32 cellular contexts compared by ENCODE assay signal in the genomic region with DNA sequence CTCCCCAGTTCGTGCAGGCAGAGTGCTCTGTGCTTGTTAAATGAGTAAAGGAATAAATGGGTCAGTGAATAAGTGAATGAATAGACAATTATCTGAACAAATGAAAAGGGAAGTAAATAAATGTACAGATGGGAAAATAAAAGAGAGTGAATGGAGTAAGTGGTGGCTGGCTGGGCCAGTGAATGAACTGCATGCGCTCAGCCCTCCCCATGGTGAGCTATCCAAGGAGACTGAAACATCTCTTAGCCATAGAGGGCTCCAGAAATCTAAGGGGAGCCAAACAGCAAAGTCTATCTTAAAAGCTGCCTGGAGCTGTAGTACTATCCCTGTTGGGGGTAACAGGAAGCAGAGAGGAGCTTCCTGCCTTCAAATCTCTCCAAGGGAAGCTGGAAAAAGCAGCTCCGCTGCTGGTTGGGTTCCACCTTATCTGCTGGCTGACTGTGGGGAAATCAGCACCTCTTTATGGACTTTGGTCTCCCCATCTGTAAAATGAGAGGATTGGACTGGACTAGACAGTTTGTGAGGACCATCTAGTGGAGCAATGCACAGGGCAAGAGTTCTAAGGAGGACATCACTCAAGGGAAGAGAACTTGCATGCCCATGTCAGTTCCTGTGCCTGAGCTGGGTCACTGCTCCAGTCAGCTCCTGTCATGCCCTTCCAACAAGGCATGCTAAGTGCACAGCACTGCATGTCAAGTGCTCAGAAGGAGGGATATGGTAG.
"Had no signal": no experiment of that assay in that cellular context is flagged by ENCODE, and none has a peak within 500 bp of the region (broad histone marks: within the 10 kb centered on the region; RNA-seq: fewer than 3 reads in every experiment).

No MANE protein-coding gene starts in this region.

- ATAC-seq: activated CD8-positive, alpha-beta T cell treated with anti-CD3 and anti-CD28 coated beads, Interleukin-2, amount 10 ng/mL, durations not matched to agents 7 days and 5 days; PC-3; Right ventricle myocardium inferior had no signal

- H3K27ac Mint-ChIP-seq: activated CD4-positive, alpha-beta T cell treated with anti-CD3 and anti-CD28 coated beads, Interleukin-2, amount 10 ng/mL, durations not matched to agents 24 days and 14 days; activated CD8-positive, alpha-beta T cell treated with anti-CD3 and anti-CD28 coated beads, Interleukin-2, amount 10 ng/mL, durations not matched to agents 7 days and 5 days; activated naive CD4-positive, alpha-beta T cell treated with anti-CD3 and anti-CD28 coated beads, Interleukin-2, amount 50 U/mL, for 24 hours; activated naive CD8-positive, alpha-beta T cell treated with anti-CD3 and anti-CD28 coated beads, Interleukin-2, amount 10 ng/mL, durations not matched to agents 7 days and 5 days; activated T-cell treated with anti-CD3 and anti-CD28 coated beads, Interleukin-2, amount 50 U/mL, for 24 hours; activated T-helper 2 cell treated with anti-CD3 and anti-CD28 coated beads, Interferon-gamma antibody, Interleukin-2, Interleukin-4, amounts not matched to agents 10 μg/mL and 5 μg/mL and 100 μg/mL, durations not matched to agents 14 hours and 24 hours and 36 hours had no signal

- H3K4me1 Mint-ChIP-seq: activated CD4-positive, alpha-beta T cell treated with anti-CD3 and anti-CD28 coated beads, Interleukin-2, amount 10 ng/mL, durations not matched to agents 24 days and 14 days; activated naive CD4-positive, alpha-beta T cell treated with anti-CD3 and anti-CD28 coated beads, Interleukin-2, amount 50 U/mL, for 24 hours; activated naive CD8-positive, alpha-beta T cell treated with anti-CD3 and anti-CD28 coated beads, Interleukin-2, amount 10 ng/mL, durations not matched to agents 7 days and 5 days had no signal

- H3K36me3 ChIP-seq: ascending aorta, MG63, Peyer's patch, WERI-Rb-1 had no signal

- H3K4me3 ChIP-seq: ascending aorta, MG63, Peyer's patch had no signal

- DNase-seq: activated CD4-positive, alpha-beta T cell treated with anti-CD3 and anti-CD28 coated beads, Interleukin-2, amount 10 ng/mL, durations not matched to agents 24 days and 14 days; activated CD4-positive, alpha-beta T cell treated with anti-CD3 and anti-CD28 coated beads, Interleukin-2, amount 50 U/mL, for 4 hours; activated CD8-positive, alpha-beta T cell treated with anti-CD3 and anti-CD28 coated beads, Interleukin-2, amount 10 ng/mL, durations not matched to agents 7 days and 5 days; activated gamma-delta T cell; activated naive CD4-positive, alpha-beta T cell treated with Interleukin-2 at 50 U/mL for 16 hours; activated naive CD8-positive, alpha-beta T cell treated with anti-CD3 and anti-CD28 coated beads, Interleukin-2, amount 10 ng/mL, durations not matched to agents 7 days and 5 days; activated T-cell treated with anti-CD3 and anti-CD28 coated beads, Interleukin-2, amount 50 U/mL, for 24 hours; amygdala; Kasumi-1; MG63; NCI-H1048; NCI-H1436; NCI-H1694; NCI-H1930; NCI-H2081 treated with DMSO at 0.1 percent for 48 hours; NCI-H226; NCI-H446 treated with DMSO at 0.1 percent for 48 hours; NCI-H524; NK-92 treated with Interleukin-12 subunit alpha and Interleukin-12 subunit beta, amount 100 ng/mL, for 24 hours; PC-3; RPMI8226; SIG-M5; SW 1271; T-helper 1 cell; T-helper 2 cell; T-helper 9 cell; WERI-Rb-1 had no signal

- H3K27ac ChIP-seq: ascending aorta, WERI-Rb-1 had no signal

- H3K4me1 ChIP-seq: ascending aorta had no signal

- H3K9me3 Mint-ChIP-seq: activated CD4-positive, alpha-beta T cell treated with anti-CD3 and anti-CD28 coated beads, Interleukin-2, amount 10 ng/mL, durations not matched to agents 24 days and 14 days; activated naive CD4-positive, alpha-beta T cell treated with anti-CD3 and anti-CD28 coated beads, Interleukin-2, amount 50 U/mL, for 24 hours; activated naive CD8-positive, alpha-beta T cell treated with anti-CD3 and anti-CD28 coated beads, Interleukin-2, amount 10 ng/mL, durations not matched to agents 7 days and 5 days; activated T-cell treated with anti-CD3 and anti-CD28 coated beads, Interleukin-2, amount 50 U/mL, for 24 hours; activated T-helper 2 cell treated with anti-CD3 and anti-CD28 coated beads, Interferon-gamma antibody, Interleukin-2, Interleukin-4, amounts not matched to agents 10 μg/mL and 5 μg/mL and 100 μg/mL, durations not matched to agents 14 hours and 24 hours and 36 hours had no signal

- H3K36me3 Mint-ChIP-seq: activated naive CD4-positive, alpha-beta T cell treated with anti-CD3 and anti-CD28 coated beads, Interleukin-2, amount 50 U/mL, for 24 hours; activated naive CD8-positive, alpha-beta T cell treated with anti-CD3 and anti-CD28 coated beads, Interleukin-2, amount 10 ng/mL, durations not matched to agents 7 days and 5 days had no signal

- H3K27me3 ChIP-seq: ascending aorta, MG63, Peyer's patch had no signal

- H3K9me3 ChIP-seq: ascending aorta, MG63, Peyer's patch had no signal

- H3K4me3 Mint-ChIP-seq: activated CD4-positive, alpha-beta T cell treated with anti-CD3 and anti-CD28 coated beads, Interleukin-2, amount 10 ng/mL, durations not matched to agents 24 days and 14 days; activated CD8-positive, alpha-beta T cell treated with anti-CD3 and anti-CD28 coated beads, Interleukin-2, amount 10 ng/mL, durations not matched to agents 7 days and 5 days; activated naive CD4-positive, alpha-beta T cell treated with anti-CD3 and anti-CD28 coated beads, Interleukin-2, amount 50 U/mL, for 24 hours; activated naive CD8-positive, alpha-beta T cell treated with anti-CD3 and anti-CD28 coated beads, Interleukin-2, amount 10 ng/mL, durations not matched to agents 7 days and 5 days; activated T-cell treated with anti-CD3 and anti-CD28 coated beads, Interleukin-2, amount 50 U/mL, for 24 hours had no signal
